Comparison of ENCODE assay signal across 22 cellular contexts in genomic region chr11:28819741-28820140, GRCh38.
A peak's percentile ranks its signal among the peaks of the same experiment; 100 is the strongest.
DNase-seq lines count a peak whose midpoint lies in the region; ATAC-seq, FAIRE-seq and TF ChIP-seq lines count a peak whose summit lies in the region.
"Had no signal": no experiment of that assay in that cellular context is flagged by ENCODE, and none has a peak within 500 bp of the region (broad histone marks: within the 10 kb centered on the region; RNA-seq: fewer than 3 reads in every experiment).

No MANE protein-coding gene starts in this region.

- no peaks in the 10 kb centered on the region for H3K9me2 ChIP-seq in GM23248 (ENCODE audit: insufficient read depth)

- no peaks in the 10 kb centered on the region; the same call in 1 of the 2 replicates for H4K20me1 ChIP-seq in GM23248 (ENCODE audit: insufficient read depth)

- H3K27ac ChIP-seq in ACC112 (ENCODE audit: low read depth, low read length) (peak overlapping the region; percentile 38), GM23248 (no peak overlapping the region), aorta (ENCODE audit: low read depth in 1 of 2, low read length in 2 of 2) (no peak overlapping the region)
- H3K27ac ChIP-seq: C4-2B had no signal

- no peaks in the 10 kb centered on the region for H3F3A ChIP-seq in GM23248 (ENCODE audit: insufficient read depth)

- H3K9me3 ChIP-seq in GM23248 (ENCODE audit: low read depth), result no peaks in the 10 kb centered on the region
- H3K9me3 ChIP-seq in aorta (ENCODE audit: control insufficient read depth, low read length), result no peaks in the 10 kb centered on the region

- peaks cover 15% of the 10 kb centered on the region for H3K4me1 ChIP-seq in ACC112 (ENCODE audit: control insufficient read depth, insufficient read depth, low read length, unreplicated experiment)
- H3K4me1 ChIP-seq in GM23248 (ENCODE audit: insufficient read depth), result no peaks in the 10 kb centered on the region; the same call in 1 of the 2 replicates
- H3K4me1 ChIP-seq in aorta (ENCODE audit: control insufficient read depth in 1 of 2, insufficient read depth in 2 of 2, low read length in 2 of 2), result no peaks in the 10 kb centered on the region

- TF ChIP-seq CTCF in fibroblast of pulmonary artery (IDR thresholded peaks at IDR 0.05; ENCODE audit: low read length, missing control alignments), result no peak

- DNase-seq in HTR-8/SVneo (ENCODE audit: insufficient read length, low spot score) (no peak), amniotic epithelial cell (ENCODE audit: low read depth) (peak; percentile 34), fibroblast of pulmonary artery (ENCODE audit: low read depth) (peak; percentile 36), GM23248 (no peak), aorta (no peak)
- DNase-seq: DMS53, GDM1, KG1, NCI-H1092 treated with DMSO at 0.1 percent for 48 hours, NCI-H1436 treated with DMSO at 0.1 percent for 48 hours, NCI-H1930, NCI-H524, NCI-H82, OCI-M1, Right ventricle myocardium superior had no signal

- no peak overlapping the region for H3K4me2 ChIP-seq in GM23248 (ENCODE audit: unreplicated experiment)

- FAIRE-seq in HTR-8/SVneo (lab: Jason Lieb, UNC), result peak; percentile 36
- FAIRE-seq: D721Med, GM18507, HepG2, RCC 7860 had no signal

- H2AFZ ChIP-seq in ACC112 (ENCODE audit: low read length, unreplicated experiment) (no peak overlapping the region), GM23248 (no peak overlapping the region)

- no peak overlapping the region for H3K4me3 ChIP-seq in ACC112 (ENCODE audit: low read depth, low read length)
- H3K4me3 ChIP-seq in fibroblast of pulmonary artery (replicated peaks; ENCODE audit: low read depth, low read length), result no peak overlapping the region
- no peak overlapping the region for H3K4me3 ChIP-seq in GM23248
- no peak overlapping the region for H3K4me3 ChIP-seq in aorta (ENCODE audit: low read length in 2 of 2)

- H3K79me2 ChIP-seq in ACC112 (ENCODE audit: control insufficient read depth, insufficient read depth, low read length, unreplicated experiment) (no peaks in the 10 kb centered on the region), GM23248 (ENCODE audit: insufficient read depth) (no peaks in the 10 kb centered on the region)

- peaks cover 10% of the 10 kb centered on the region for H3K36me3 ChIP-seq in ACC112 (ENCODE audit: insufficient read depth, low read length)
- no peaks in the 10 kb centered on the region for H3K36me3 ChIP-seq in GM23248 (ENCODE audit: low read depth)
- no peaks in the 10 kb centered on the region for H3K36me3 ChIP-seq in aorta (ENCODE audit: control insufficient read depth in 1 of 2, insufficient read depth in 2 of 2, low read length in 1 of 2)

- H3K9ac ChIP-seq in GM23248, result no peak overlapping the region

- H3K27me3 ChIP-seq in ACC112 (ENCODE audit: insufficient read depth, low read length), result no peaks in the 10 kb centered on the region
- no peaks in the 10 kb centered on the region for H3K27me3 ChIP-seq in GM23248 (replicated peaks; ENCODE audit: insufficient read depth)
- no peaks in the 10 kb centered on the region for H3K27me3 ChIP-seq in aorta (ENCODE audit: control insufficient read depth in 1 of 2, insufficient read depth in 2 of 2, low read length in 1 of 2)

- in situ Hi-C loops in GM23248 (cut with MboI), result no loop called here

- ATAC-seq in aorta (ENCODE audit: low FRiP score), result no peak
- ATAC-seq in GM21786 (IDR thresholded peaks at IDR 0.05; ENCODE audit: unreplicated experiment), result no peak
- ATAC-seq: HepG2 had no signal

- 25 to 33% methylated on average over 4 of the region's 4 CpGs for WGBS in GM23248 (ENCODE audit: low coverage in 1 of 2, low lambda C conversion rate in 2 of 2, missing lambda C conversion rate in 2 of 2), 2 experiments
- 64 to 73% methylated on average over 4 of the region's 4 CpGs for WGBS in aorta, 2 donors

- intact Hi-C loops in aorta (cut with DNase I), result no loop called here

Comparison
In these comparisons a context has a peak if more than half of its experiments do, and no peak if none do; other contexts are left out.
1. DNase-seq: peak in amniotic epithelial cell (single experiment) and fibroblast of pulmonary artery (single experiment); none in HTR-8/SVneo (single experiment), GM23248 (single experiment) and aorta (0 of 2).